In the genomic region with DNA sequence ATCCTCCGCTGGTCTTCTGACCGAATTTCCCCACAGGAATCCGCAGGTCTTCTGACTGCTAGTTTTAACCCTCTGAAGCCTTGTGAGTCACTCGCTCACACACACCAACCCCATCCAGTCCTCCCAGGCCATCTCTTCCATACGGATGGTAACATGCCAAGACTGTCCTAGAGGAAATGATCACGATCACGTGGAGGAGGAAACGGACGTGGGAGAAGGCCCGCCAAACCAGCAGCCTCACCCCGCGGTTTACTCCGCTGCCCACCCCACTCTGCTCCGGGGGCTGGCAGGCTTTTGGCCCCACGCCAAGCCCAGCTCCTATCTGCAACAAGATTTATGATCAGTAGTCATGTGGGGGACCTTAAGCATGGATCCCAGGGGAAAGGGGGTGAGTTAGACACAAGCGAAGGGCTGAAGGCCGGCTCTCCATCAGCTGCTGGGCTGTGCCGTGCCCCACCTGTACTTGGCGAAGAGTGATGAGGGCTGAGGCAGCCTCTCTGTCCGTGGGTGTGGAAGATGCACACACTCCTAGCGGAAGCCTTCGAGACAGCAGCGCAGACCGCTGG, we compare ENCODE assay signal across 8 cellular contexts. TPM values are rescaled to one million over a fixed set of nuclear protein-coding genes. Genes with fewer than 3 reads are reported as not detected.
DNase-seq lines count a peak whose midpoint lies in the region; ATAC-seq, FAIRE-seq and TF ChIP-seq lines count a peak whose summit lies in the region.

No MANE protein-coding gene starts in this region.

- no peaks in the 10 kb centered on the region for H3K27me3 ChIP-seq in GM12878 (replicated peaks in 1 of 2; ENCODE audit: control insufficient read depth in 2 of 2, insufficient read depth in 2 of 2, low read length in 1 of 2)
- no peaks in the 10 kb centered on the region for H3K27me3 ChIP-seq in iPS-20b (ENCODE audit: insufficient read depth, low read length)

- H2AFZ ChIP-seq in GM12878 (ENCODE audit: control insufficient read depth, low read depth, low read length), result peak overlapping the region; percentile 51

- intact Hi-C loops in GM12878 (cut with micrococcal nuclease; ENCODE audit: unreplicated experiment), result loop anchor here (2.0 kb wide), 1 partner anchor 37 kb away; no protein-coding TSS in a partner anchor

- H3K36me3 ChIP-seq in GM12878 (ENCODE audit: control insufficient read depth in 2 of 2, insufficient read depth in 2 of 2, low read length in 1 of 2) (peaks cover 17 to 24% of the 10 kb centered on the region in 2 experiments; a peak in 3 of 4 replicates), iPS-20b (ENCODE audit: insufficient read depth, low read depth, low read length) (peaks cover 32% of the 10 kb centered on the region)

- TSS peak; percentile 81 for BruUV-seq in GM12878 (replicated peaks; lab: Mats Ljungman, UMichigan)

- H3K4me2 ChIP-seq in GM12878 (ENCODE audit: control insufficient read depth, insufficient read depth), result peak overlapping the region; percentile 86

- CTCF ChIA-PET in GM12878 (lab: Yijun Ruan, JAX), result interaction anchor here (1.4 kb wide), 1 partner anchor 48 kb away, joined by 6 read pairs; no protein-coding TSS in a partner anchor

- in situ Hi-C loops in GM12878 (cut with MboI), result no loop called here

- DNase-seq in AG10803 (ENCODE audit: low read depth), result peak; percentile 95
- DNase-seq in NCI-H460 (ENCODE audit: extremely low read depth, low read depth), result peak; percentile 18
- peak; percentile 9 for DNase-seq in GM12878 (ENCODE audit: low read depth, low spot score)
- DNase-seq in stimulated activated naive CD8-positive, alpha-beta T cell treated with anti-CD3 and anti-CD28 coated beads, Interleukin-15, Interleukin-2, amounts not matched to agents 100 U/mL and 50 U/mL, for 24 hours, result no peak
- DNase-seq in iPS-NIHi7 (ENCODE audit: extremely low spot score), result no peak

- 25% methylated on average over 24 of the region's 24 CpGs for WGBS in GM12878 (ENCODE audit: insufficient coverage, insufficient replicate concordance, low lambda C conversion rate, missing lambda C conversion rate)

- no peak for FAIRE-seq in GM12878 (lab: Jason Lieb, UNC)

- no peak for TF ChIP-seq RAD21 in GM12878 (IDR thresholded peaks at IDR 0.05; ENCODE audit: insufficient read depth, low read depth, low read length)

- H3K4me1 ChIP-seq in GM12878 (ENCODE audit: control insufficient read depth, insufficient read depth, low read length) (peaks cover 14% of the 10 kb centered on the region), iPS-20b (ENCODE audit: insufficient read depth, low read length) (peaks cover 6% of the 10 kb centered on the region; the same call in 1 of the 2 replicates)

- H3K27ac ChIP-seq in GM12878 (ENCODE audit: control insufficient read depth, insufficient read depth) (peak overlapping the region; percentile 58), iPS-20b (ENCODE audit: low read length) (peak overlapping the region; percentile 46)

- POLR2A ChIA-PET in GM12878 (lab: Charles Lee), result no interaction called here

- H3K79me2 ChIP-seq in GM12878 (ENCODE audit: control insufficient read depth, insufficient read depth, low read length), result peaks cover 24% of the 10 kb centered on the region

- H4K20me1 ChIP-seq in GM12878 (ENCODE audit: control insufficient read depth, insufficient read depth), result no peaks in the 10 kb centered on the region

- H3K9ac ChIP-seq in GM12878 (ENCODE audit: control insufficient read depth, insufficient read depth, low read length) (peak overlapping the region; percentile 74), iPS-20b (ENCODE audit: low read depth, low read length) (peak overlapping the region; percentile 84; the same call in 1 of the 2 replicates)

- H3K4me3 ChIP-seq in AG10803 (ENCODE audit: low read length) (peak overlapping the region; percentile 79), GM12878 (peak overlapping the region; percentile 93), iPS-20b (ENCODE audit: low read length) (peak overlapping the region; percentile 86)

- no peaks in the 10 kb centered on the region for H3K9me3 ChIP-seq in GM12878 (replicated peaks; ENCODE audit: control insufficient read depth, insufficient read depth, low read length)
- no peaks in the 10 kb centered on the region for H3K9me3 ChIP-seq in iPS-20b (ENCODE audit: insufficient read depth, low read depth, low read length)

- TF ChIP-seq CTCF in AG10803 (conservative IDR thresholded peaks at IDR 0.05; ENCODE audit: low read length) (no peak), GM12878 (IDR thresholded peaks at IDR 0.05 in 2 of 3, conservative IDR thresholded peaks at IDR 0.05 in 1 of 3; ENCODE audit: control insufficient read depth in 2 of 3, extremely low read depth in 1 of 3, insufficient read depth in 1 of 3, low read depth in 3 of 3, low read length in 3 of 3) (no peak)

- RAD21 ChIA-PET in GM12878 (lab: Charles Lee; ENCODE audit: unreplicated experiment), result no interaction called here

- no peak for TF ChIP-seq EP300 in GM12878 (IDR thresholded peaks at IDR 0.05; ENCODE audit: borderline replicate concordance in 1 of 2, control insufficient read depth in 1 of 2, low read depth in 2 of 2, low read length in 2 of 2)

- no peak; the same call in 1 of the 2 replicates for TF ChIP-seq POLR2A in GM12878 (IDR thresholded peaks at IDR 0.05; ENCODE audit: low read depth, low read length)

- peak; percentile 5 for ATAC-seq in GM21723 (IDR thresholded peaks at IDR 0.05; ENCODE audit: unreplicated experiment)
- no peak; the same call in 2 of the 3 replicates for ATAC-seq in GM12878
- ATAC-seq in stimulated activated naive CD8-positive, alpha-beta T cell treated with anti-CD3 and anti-CD28 coated beads, Interleukin-15, Interleukin-2, amounts not matched to agents 100 U/mL and 50 U/mL, for 24 hours, result peak; percentile 3
- ATAC-seq in GM18909 (IDR thresholded peaks at IDR 0.05; ENCODE audit: poor library complexity, unreplicated experiment), result no peak

- SMC1A ChIA-PET in GM12878 (lab: Charles Lee; ENCODE audit: uncharacterized antibody, unreplicated experiment), result interaction anchor here (1.6 kb wide), 1 partner anchor 33 kb away, joined by 3 read pairs; no protein-coding TSS in a partner anchor

RNA-seq across cellular contexts. Expression of a gene that starts 1.5 kb away (rescaled TPM):
- total RNA-seq in NCI-H460 (2014; rRNA removed; shearing (Covaris generic)), result 13.0 and 15.4 TPM in 2 replicates
- 81.4 and 104 TPM in 2 replicates for polyA plus RNA-seq in NCI-H460 (2014; cell fraction: nucleus; rRNA removed)
- total RNA-seq in GM12878 (2013; cell fraction: nucleolus; rRNA removed), result 86.7 and 99.0 TPM in 2 replicates
- total RNA-seq in GM12878 (2014; rRNA removed), result 25.1 and 25.8 TPM in 2 replicates
- 8.1 and 12.2 TPM in 2 replicates for total RNA-seq in GM12878 (2014; rRNA removed; fragmentation: Illumina TruSeq; extraction: Trizol)
- total RNA-seq in GM12878 (2021), result 39.6 and 46.2 TPM in 2 replicates
- 6.6 TPM for polyA plus RNA-seq in GM12878 (2011; ENCODE audit: low read depth)
- polyA plus RNA-seq in GM12878 (2011; rRNA removed), result 3.4 and 8.1 TPM in 2 replicates
- 16.4 and 25.8 TPM in 2 replicates for polyA plus RNA-seq in GM12878 (2011; cell fraction: cytosol; rRNA removed)
- polyA plus RNA-seq in GM12878 (2011; cell fraction: nucleus; rRNA removed), result 52.4 and 74.0 TPM in 2 replicates
- polyA plus RNA-seq in GM12878 (2012), result 16.2 and 18.9 TPM in 2 replicates
- 1.4 and 5.2 TPM in 2 replicates for polyA plus RNA-seq in GM12878 (2014; fragmentation: Illumina TruSeq; extraction: Trizol)
- polyA plus RNA-seq in GM12878 (2014; fragmentation: Nextera tagmentation; extraction: Ambion mirVana), result under 1 TPM; 0.11 to 0.49 TPM
- 34.4 and 39.8 TPM in 2 replicates for polyA plus RNA-seq in GM12878 (2014; rRNA removed)
- 10 to 100 TPM; 22.0 to 26.8 TPM for polyA plus RNA-seq in GM12878 (2016; fragmentation: Nextera tagmentation; extraction: Ambion mirVana)
- polyA minus RNA-seq in GM12878 (2011; rRNA and poly(A)+ RNA removed), result 8.9 and 32.2 TPM in 2 replicates
- polyA minus RNA-seq in GM12878 (2011; cell fraction: cytosol; rRNA and poly(A)+ RNA removed), result 13.6 and 14.8 TPM in 2 replicates
- polyA minus RNA-seq in GM12878 (2011; cell fraction: nucleus; rRNA and poly(A)+ RNA removed), result 36.3 and 44.7 TPM in 2 replicates

RNA-seq across cellular contexts. Expression of a gene that starts 25.5 kb away (rescaled TPM):
- total RNA-seq in NCI-H460 (2014; rRNA removed; shearing (Covaris generic)), result 0.46 and 0.62 TPM in 2 replicates
- polyA plus RNA-seq in NCI-H460 (2014; cell fraction: nucleus; rRNA removed), result 0.72 and 1.1 TPM in 2 replicates
- 19.6 and 21.4 TPM in 2 replicates for total RNA-seq in GM12878 (2013; cell fraction: nucleolus; rRNA removed)
- 1.2 and 1.8 TPM in 2 replicates for total RNA-seq in GM12878 (2014; rRNA removed)
- 0.14 and 0.58 TPM in 2 replicates for total RNA-seq in GM12878 (2014; rRNA removed; fragmentation: Illumina TruSeq; extraction: Trizol)
- 2.1 and 2.7 TPM in 2 replicates for total RNA-seq in GM12878 (2021)
- not detected for polyA plus RNA-seq in GM12878 (2011; ENCODE audit: low read depth)
- polyA plus RNA-seq in GM12878 (2011; rRNA removed), result 0.29 and 0.65 TPM in 2 replicates
- 0.69 and 1.0 TPM in 2 replicates for polyA plus RNA-seq in GM12878 (2011; cell fraction: cytosol; rRNA removed)
- 6.3 and 7.2 TPM in 2 replicates for polyA plus RNA-seq in GM12878 (2011; cell fraction: nucleus; rRNA removed)
- polyA plus RNA-seq in GM12878 (2012), result 1.5 and 1.6 TPM in 2 replicates
- polyA plus RNA-seq in GM12878 (2014; fragmentation: Illumina TruSeq; extraction: Trizol), result 0.19 and 0.24 TPM in 2 replicates
- not detected for polyA plus RNA-seq in GM12878 (2014; fragmentation: Nextera tagmentation; extraction: Ambion mirVana)
- polyA plus RNA-seq in GM12878 (2014; rRNA removed), result 1.9 and 2.0 TPM in 2 replicates
- under 1 TPM in 1 of 2 experiments, not detected in 1; 0.12 TPM for polyA plus RNA-seq in GM12878 (2016; fragmentation: Nextera tagmentation; extraction: Ambion mirVana)
- 0.44 and 2.2 TPM in 2 replicates for polyA minus RNA-seq in GM12878 (2011; rRNA and poly(A)+ RNA removed)
- polyA minus RNA-seq in GM12878 (2011; cell fraction: cytosol; rRNA and poly(A)+ RNA removed), result 0.80 and 1.0 TPM in 2 replicates
- 3.7 and 4.2 TPM in 2 replicates for polyA minus RNA-seq in GM12878 (2011; cell fraction: nucleus; rRNA and poly(A)+ RNA removed)

RNA-seq across cellular contexts. Expression of a gene that starts 41.1 kb away (rescaled TPM):
- total RNA-seq in NCI-H460 (2014; rRNA removed; shearing (Covaris generic)), result 2,788 and 3,093 TPM in 2 replicates
- polyA plus RNA-seq in NCI-H460 (2014; cell fraction: nucleus; rRNA removed), result 1,299 and 1,423 TPM in 2 replicates
- total RNA-seq in GM12878 (2013; cell fraction: nucleolus; rRNA removed), result 961 and 1,180 TPM in 2 replicates
- total RNA-seq in GM12878 (2014; rRNA removed) (5,146 and 5,299 TPM in 2 replicates), GM12878 (2014; rRNA removed; fragmentation: Illumina TruSeq; extraction: Trizol) (2,069 and 2,477 TPM in 2 replicates), GM12878 (2021) (5,806 and 6,105 TPM in 2 replicates)
- polyA plus RNA-seq in GM12878 (2011; ENCODE audit: low read depth), result 2,827 TPM
- polyA plus RNA-seq in GM12878 (2011; rRNA removed) (466 and 810 TPM in 2 replicates), GM12878 (2014; fragmentation: Illumina TruSeq; extraction: Trizol) (1,415 and 2,801 TPM in 2 replicates), GM12878 (2014; fragmentation: Nextera tagmentation; extraction: Ambion mirVana) (1,000 to 10,000 TPM in 1 of 2 experiments, 100 to 1,000 TPM in 1; 969 to 1,906 TPM), GM12878 (2014; rRNA removed) (4,499 and 5,417 TPM in 2 replicates), GM12878 (2016; fragmentation: Nextera tagmentation; extraction: Ambion mirVana) (1,000 to 10,000 TPM; 4,621 to 4,893 TPM)
- polyA plus RNA-seq in GM12878 (2011; cell fraction: cytosol; rRNA removed), result 2,470 and 3,258 TPM in 2 replicates
- 3,407 and 5,928 TPM in 2 replicates for polyA plus RNA-seq in GM12878 (2011; cell fraction: nucleus; rRNA removed)
- 4,353 and 5,466 TPM in 2 replicates for polyA plus RNA-seq in GM12878 (2012)
- polyA minus RNA-seq in GM12878 (2011; rRNA and poly(A)+ RNA removed), result 709 and 994 TPM in 2 replicates
- polyA minus RNA-seq in GM12878 (2011; cell fraction: cytosol; rRNA and poly(A)+ RNA removed), result 871 and 986 TPM in 2 replicates
- 602 and 1,073 TPM in 2 replicates for polyA minus RNA-seq in GM12878 (2011; cell fraction: nucleus; rRNA and poly(A)+ RNA removed)

Comparison
In these comparisons a context has a peak if more than half of its experiments do, and no peak if none do; other contexts are left out.
1. DNase-seq: peak in AG10803 (single experiment), NCI-H460 (single experiment) and GM12878 (single experiment); none in stimulated activated naive CD8-positive, alpha-beta T cell treated with anti-CD3 and anti-CD28 coated beads, Interleukin-15, Interleukin-2, amounts not matched to agents 100 U/mL and 50 U/mL, for 24 hours (single experiment) and iPS-NIHi7 (single experiment).
2. ATAC-seq: peak in GM21723 (single experiment) and stimulated activated naive CD8-positive, alpha-beta T cell treated with anti-CD3 and anti-CD28 coated beads, Interleukin-15, Interleukin-2, amounts not matched to agents 100 U/mL and 50 U/mL, for 24 hours (single experiment); none in GM12878 (single experiment) and GM18909 (single experiment).
3. Peak in every context shown above with its lines, with median percentiles within 50 percentile points of each other: H3K4me3 ChIP-seq.